In the genomic region with DNA sequence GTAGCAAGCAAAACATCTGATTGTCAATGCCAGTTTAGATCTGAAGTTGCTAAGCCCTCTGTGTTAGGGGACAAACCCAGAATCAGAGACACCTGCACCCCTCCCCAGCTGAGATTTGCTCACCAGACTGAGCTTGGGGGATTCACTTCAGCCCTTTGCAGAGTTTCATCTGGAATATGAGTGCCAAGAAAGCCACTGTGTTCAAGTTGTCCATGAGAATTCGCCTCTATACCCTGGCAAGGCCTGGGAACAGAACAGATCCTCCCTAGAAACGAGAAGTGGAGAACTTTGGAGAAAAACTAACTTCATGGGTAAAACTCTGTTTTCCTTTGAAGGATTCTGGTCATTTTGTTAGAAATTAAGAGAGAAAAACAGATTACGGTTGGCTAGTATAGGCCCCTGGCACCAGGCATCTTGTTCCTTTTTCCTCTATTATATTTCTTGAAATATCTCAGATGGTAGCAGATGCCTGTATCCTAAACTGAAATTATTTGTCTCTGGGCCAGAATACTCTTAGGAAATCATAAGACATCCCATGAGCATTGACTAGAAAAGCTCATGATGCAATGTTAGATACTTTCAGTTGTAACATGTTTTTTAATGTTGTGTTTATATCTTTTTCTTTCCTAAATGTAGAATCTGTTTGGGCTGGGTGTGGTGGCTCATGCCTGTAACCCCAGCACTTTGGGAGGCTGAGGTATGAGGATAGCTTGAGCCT, we compare ENCODE assay signal across 16 cellular contexts.
A peak's percentile ranks its signal among the peaks of the same experiment; 100 is the strongest.
DNase-seq lines count a peak whose midpoint lies in the region; ATAC-seq, FAIRE-seq and TF ChIP-seq lines count a peak whose summit lies in the region.
"Had no signal": no experiment of that assay in that cellular context is flagged by ENCODE, and none has a peak within 500 bp of the region (broad histone marks: within the 10 kb centered on the region; RNA-seq: fewer than 3 reads in every experiment).

No MANE protein-coding gene starts in this region.

- no peak for FAIRE-seq in GM12891 (lab: Jason Lieb, UNC)
- FAIRE-seq: D721Med, RCC 7860 had no signal

- TF ChIP-seq CTCF in AG04450 (IDR thresholded peaks at IDR 0.05; ENCODE audit: low read depth, low read length): no peak
- TF ChIP-seq CTCF in mammary epithelial cell (conservative IDR thresholded peaks at IDR 0.05 in 1 of 2, IDR thresholded peaks at IDR 0.05 in 1 of 2; ENCODE audit: extremely low read depth in 1 of 2, insufficient read depth in 1 of 2, low read depth in 1 of 2, low read length in 2 of 2): no peak
- no peak for TF ChIP-seq CTCF in gastrocnemius medialis (IDR thresholded peaks at IDR 0.05 in 4 of 5, conservative IDR thresholded peaks at IDR 0.05 in 1 of 5)

- POLR2A ChIA-PET in AG04450 (lab: Yijun Ruan, JAX): interaction anchor here (0.8 kb wide), 1 partner anchor 34 kb away, joined by 3 read pairs; no protein-coding TSS in a partner anchor

- CTCF ChIA-PET in AG04450 (lab: Charles Lee) (interaction anchor here (0.6 to 1.0 kb wide), 2 partner anchors 14 to 65 kb away, joined by 3 to 6 read pairs; no protein-coding TSS in a partner anchor), mammary epithelial cell (lab: Charles Lee; ENCODE audit: low non-redundant PET) (no interaction called here)

- H3K36me3 ChIP-seq in mammary epithelial cell (ENCODE audit: insufficient read depth, low read length) (no peaks in the 10 kb centered on the region), gastrocnemius medialis (no peaks in the 10 kb centered on the region)

- H3K9me3 ChIP-seq in AG04450 (ENCODE audit: control insufficient read depth, insufficient read depth, low read length): peaks cover 13% of the 10 kb centered on the region
- no peaks in the 10 kb centered on the region for H3K9me3 ChIP-seq in mammary epithelial cell (replicated peaks; ENCODE audit: insufficient read depth, low read length)
- no peaks in the 10 kb centered on the region for H3K9me3 ChIP-seq in gastrocnemius medialis

- intact Hi-C loops in mammary epithelial cell (cut with micrococcal nuclease) (no loop called here), left cardiac atrium (cut with DNase I) (no loop called here), gastrocnemius medialis (cut with DNase I; ENCODE audit: low total_unique reads) (no loop called here)

- TF ChIP-seq POLR2A in gastrocnemius medialis (IDR thresholded peaks at IDR 0.05) (no peak), GM12891 (IDR thresholded peaks at IDR 0.05; ENCODE audit: low read depth, low read length) (no peak)

- BruUV-seq in mammary epithelial cell (replicated peaks; lab: Mats Ljungman, UMichigan): no TSS peak

- H3K9ac ChIP-seq in mammary epithelial cell (ENCODE audit: insufficient read depth, low read length): no peak overlapping the region

- H3K79me2 ChIP-seq in mammary epithelial cell (ENCODE audit: insufficient read depth, low read length): no peaks in the 10 kb centered on the region

- ATAC-seq in left cardiac atrium (peak; percentile 53 to 78), gastrocnemius medialis (peak; percentile 77 to 86), HG03039 (IDR thresholded peaks at IDR 0.05; ENCODE audit: unreplicated experiment) (no peak)
- ATAC-seq: activated T-helper 17 cell treated with anti-CD3 and anti-CD28 coated beads, Interleukin-2, amount 50 U/mL, for 72 hours; body of pancreas had no signal

- no peak for DNase-seq in AG04450 (ENCODE audit: low read depth, low spot score)
- no peak for DNase-seq in mammary epithelial cell
- DNase-seq in left cardiac atrium: no peak
- DNase-seq in gastrocnemius medialis: no peak
- no peak for DNase-seq in activated CD4-positive, alpha-beta T cell treated with anti-CD3 and anti-CD28 coated beads for 4 hours
- DNase-seq in GM12891 (ENCODE audit: insufficient read length, low spot score): no peak
- DNase-seq in GF-D8 (lab: John Stamatoyannopoulos, UW): no peak
- DNase-seq: activated CD4-positive, alpha-beta T cell treated with anti-CD3 and anti-CD28 coated beads for 48 hours; NCI-H1092 treated with DMSO at 0.1 percent for 48 hours; NCI-H446 treated with DMSO at 0.1 percent for 48 hours; T-helper 2 cell had no signal

- H3K4me2 ChIP-seq in mammary epithelial cell (ENCODE audit: insufficient read depth, low read depth, low read length): no peak overlapping the region

- dilution Hi-C loops in mammary epithelial cell (cut with HindIII; ENCODE audit: low sequenced_read_pairs): no loop called here

- peak overlapping the region; percentile 21 for H2AFZ ChIP-seq in mammary epithelial cell (ENCODE audit: low read depth, low read length)

- peak overlapping the region; percentile 68 for H3K27ac ChIP-seq in AG04450 (ENCODE audit: low read depth, low read length)
- H3K27ac ChIP-seq in mammary epithelial cell (ENCODE audit: insufficient read depth, low read depth, low read length): no peak overlapping the region
- peak overlapping the region; percentile 51 to 67 (median 58) for H3K27ac ChIP-seq in gastrocnemius medialis

- H3K27me3 ChIP-seq in AG04450 (ENCODE audit: control insufficient read depth, insufficient read depth, low read length) (no peaks in the 10 kb centered on the region), mammary epithelial cell (ENCODE audit: insufficient read depth, low read length) (no peaks in the 10 kb centered on the region), gastrocnemius medialis (no peaks in the 10 kb centered on the region)
- H3K27me3 ChIP-seq: body of pancreas had no signal

- WGBS in mammary epithelial cell (ENCODE audit: low coverage, missing lambda C conversion rate): 93% methylated on average over 3 of the region's 3 CpGs

- H3K4me3 ChIP-seq in AG04450 (ENCODE audit: low read depth, low read length) (no peak overlapping the region), mammary epithelial cell (replicated peaks in 1 of 3; ENCODE audit: insufficient read depth in 1 of 3, low read depth in 2 of 3, low read length in 3 of 3) (no peak overlapping the region), gastrocnemius medialis (no peak overlapping the region)
- H3K4me3 ChIP-seq: body of pancreas had no signal

- H3K4me1 ChIP-seq in mammary epithelial cell (ENCODE audit: insufficient read depth, low read length) (no peaks in the 10 kb centered on the region), gastrocnemius medialis (peaks cover 0 to 11% of the 10 kb centered on the region in 2 donors)
- H3K4me1 ChIP-seq: body of pancreas had no signal

- no peaks in the 10 kb centered on the region for H4K20me1 ChIP-seq in mammary epithelial cell (ENCODE audit: insufficient read depth, low read length)

- in situ Hi-C loops in mammary epithelial cell (cut with MboI; ENCODE audit: low sequenced_read_pairs in 2 of 2): no loop called here
- in situ Hi-C loops in gastrocnemius medialis (cut with MboI; ENCODE audit: low sequenced_read_pairs in 4 of 4): no loop called here

TF ChIP-seq in GM12891, 5 proteins besides CTCF, POLR2A, EP300 and RAD21:
- no peak for TF ChIP-seq SPI1 (IDR thresholded peaks at IDR 0.05; ENCODE audit: low read depth, low read length)
- no peak for TF ChIP-seq TAF1 (IDR thresholded peaks at IDR 0.05; ENCODE audit: low read depth, low read length)
- TF ChIP-seq PAX5 (IDR thresholded peaks at IDR 0.05; ENCODE audit: insufficient read depth, low read length, severe bottlenecking): no peak
- no peak for TF ChIP-seq POLR2AphosphoS5 (IDR thresholded peaks at IDR 0.05; ENCODE audit: low read depth, low read length)
- no peak for TF ChIP-seq POU2F2 (IDR thresholded peaks at IDR 0.05; ENCODE audit: low read depth, low read length)
